In the genomic region with DNA sequence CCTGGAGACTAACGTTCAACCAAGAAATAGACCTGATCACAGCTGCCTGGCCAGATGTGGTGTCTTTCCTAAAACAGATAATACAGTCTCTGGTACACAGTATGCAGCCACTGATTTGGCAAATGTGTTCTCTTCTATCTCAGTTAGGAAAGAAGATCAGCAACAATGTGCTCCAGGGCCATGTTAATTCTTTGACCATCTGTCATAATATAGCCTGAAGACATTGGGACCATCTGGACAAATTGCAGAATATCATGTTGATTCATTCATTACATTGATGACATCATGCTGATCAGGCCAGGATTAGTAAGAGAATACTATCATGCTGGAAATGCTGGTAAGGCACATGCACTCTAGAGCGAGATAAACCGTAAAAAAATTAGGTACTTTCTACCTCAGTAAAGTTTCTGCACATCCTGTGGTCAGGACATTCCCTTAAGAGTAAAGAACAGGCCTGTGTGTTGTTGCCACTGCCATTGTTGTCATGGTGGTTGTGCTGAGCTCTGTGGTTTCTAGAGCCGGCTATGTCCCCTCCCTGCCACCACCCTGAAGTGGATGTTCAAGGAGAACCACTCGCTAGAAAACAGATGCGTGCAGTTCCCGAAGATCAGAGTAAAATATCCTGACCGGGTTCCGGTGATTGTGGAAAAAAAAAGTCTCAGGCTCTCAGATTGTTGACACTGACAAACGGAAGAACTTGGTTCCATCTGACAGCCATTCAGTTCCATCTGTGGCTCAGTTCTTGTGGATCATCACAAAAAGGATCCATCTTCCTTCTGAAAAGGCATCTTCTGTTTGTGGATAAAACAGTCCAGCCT, we compare ENCODE assay signal across 9 cellular contexts. TPM values are rescaled to one million over a fixed set of nuclear protein-coding genes. Genes with fewer than 3 reads are reported as not detected.
DNase-seq lines count a peak whose midpoint lies in the region; ATAC-seq and TF ChIP-seq lines count a peak whose summit lies in the region.
"Had no signal": no experiment of that assay in that cellular context is flagged by ENCODE, and none has a peak within 500 bp of the region (broad histone marks: within the 10 kb centered on the region; RNA-seq: fewer than 3 reads in every experiment).

No MANE protein-coding gene starts in this region.

- no peaks in the 10 kb centered on the region for H3K9me3 Mint-ChIP-seq in activated CD4-positive, alpha-beta T cell treated with anti-CD3 and anti-CD28 coated beads for 36 hours (ENCODE audit: low read depth)
- H3K9me3 Mint-ChIP-seq in memory B cell, result no peaks in the 10 kb centered on the region
- H3K9me3 Mint-ChIP-seq: immature natural killer cell had no signal

- H3K27ac Mint-ChIP-seq in activated CD4-positive, alpha-beta T cell treated with anti-CD3 and anti-CD28 coated beads for 36 hours, result peak overlapping the region; percentile 37
- peak overlapping the region; percentile 80 for H3K27ac Mint-ChIP-seq in memory B cell
- H3K27ac Mint-ChIP-seq: immature natural killer cell had no signal

- ATAC-seq in activated CD4-positive, alpha-beta T cell treated with anti-CD3 and anti-CD28 coated beads for 36 hours, result peak; percentile 87
- ATAC-seq in HG02623 (IDR thresholded peaks at IDR 0.05; ENCODE audit: unreplicated experiment), result peak; percentile 78
- ATAC-seq in memory B cell (ENCODE audit: low read depth), result peak; percentile 82
- ATAC-seq in omental fat pad (ENCODE audit: low FRiP score), result no peak

- CTCF ChIA-PET in activated CD4-positive, alpha-beta T cell treated with anti-CD3 and anti-CD28 coated beads for 36 hours (lab: Charles Lee), result no interaction called here

- H3K4me1 Mint-ChIP-seq in activated CD4-positive, alpha-beta T cell treated with anti-CD3 and anti-CD28 coated beads for 36 hours, result peaks cover 9% of the 10 kb centered on the region
- H3K4me1 Mint-ChIP-seq in memory B cell, result peaks cover 7% of the 10 kb centered on the region

- intact Hi-C loops in activated CD4-positive, alpha-beta T cell treated with anti-CD3 and anti-CD28 coated beads for 36 hours (cut with DNase I, micrococcal nuclease), result no loop called here

- no peak overlapping the region for H3K4me3 Mint-ChIP-seq in activated CD4-positive, alpha-beta T cell treated with anti-CD3 and anti-CD28 coated beads for 36 hours
- no peak overlapping the region for H3K4me3 Mint-ChIP-seq in memory B cell
- H3K4me3 Mint-ChIP-seq: immature natural killer cell had no signal

- peak; percentile 44 for DNase-seq in activated CD4-positive, alpha-beta T cell treated with anti-CD3 and anti-CD28 coated beads for 36 hours
- DNase-seq in activated CD4-positive, alpha-beta T cell treated with anti-CD3 and anti-CD28 coated beads, Interleukin-2, amount 50 U/mL, for 4 hours, result no peak
- DNase-seq in NCI-H82 treated with DMSO at 0.1 percent for 48 hours (lab: John Stamatoyannopoulos, UW; ENCODE audit: unreplicated experiment) (peak; percentile 77), memory B cell (ENCODE audit: low spot score in 2 of 2) (peak in 1 of 2 donors; percentile 18), cortex of kidney (lab: John Stamatoyannopoulos, UW) (no peak), omental fat pad (ENCODE audit: low spot score) (no peak), foreskin melanocyte (no peak)

- POLR2A ChIA-PET in activated CD4-positive, alpha-beta T cell treated with anti-CD3 and anti-CD28 coated beads for 36 hours (lab: Charles Lee), result no interaction called here

- no peaks in the 10 kb centered on the region for H3K27me3 Mint-ChIP-seq in activated CD4-positive, alpha-beta T cell treated with anti-CD3 and anti-CD28 coated beads for 36 hours
- H3K27me3 Mint-ChIP-seq in memory B cell, result no peaks in the 10 kb centered on the region

- H3K36me3 Mint-ChIP-seq in activated CD4-positive, alpha-beta T cell treated with anti-CD3 and anti-CD28 coated beads for 36 hours (ENCODE audit: low read depth), result peaks cover 4% of the 10 kb centered on the region
- no peaks in the 10 kb centered on the region for H3K36me3 Mint-ChIP-seq in memory B cell

- TF ChIP-seq CTCF in omental fat pad (IDR thresholded peaks at IDR 0.05), result no peak

RNA-seq across cellular contexts. Expression of a gene that starts 6.4 kb away (rescaled TPM):
- 1 to 10 TPM; 7.3 to 7.4 TPM for total RNA-seq in activated CD4-positive, alpha-beta T cell treated with anti-CD3 and anti-CD28 coated beads for 36 hours
- 10 to 100 TPM in 2 of 4 donors, 1 to 10 TPM in 2; 7.0 to 30.1 (median 11.3) TPM for total RNA-seq in omental fat pad

Comparison
In these comparisons a context has a peak if more than half of its experiments do, and no peak if none do; other contexts are left out.
1. DNase-seq: peak in activated CD4-positive, alpha-beta T cell treated with anti-CD3 and anti-CD28 coated beads for 36 hours (single experiment) and NCI-H82 treated with DMSO at 0.1 percent for 48 hours (single experiment); none in activated CD4-positive, alpha-beta T cell treated with anti-CD3 and anti-CD28 coated beads, Interleukin-2, amount 50 U/mL, for 4 hours (0 of 2), cortex of kidney (single experiment), omental fat pad (single experiment) and foreskin melanocyte (single experiment).